ENCODE assay signal across 12 cellular contexts in the genomic region with DNA sequence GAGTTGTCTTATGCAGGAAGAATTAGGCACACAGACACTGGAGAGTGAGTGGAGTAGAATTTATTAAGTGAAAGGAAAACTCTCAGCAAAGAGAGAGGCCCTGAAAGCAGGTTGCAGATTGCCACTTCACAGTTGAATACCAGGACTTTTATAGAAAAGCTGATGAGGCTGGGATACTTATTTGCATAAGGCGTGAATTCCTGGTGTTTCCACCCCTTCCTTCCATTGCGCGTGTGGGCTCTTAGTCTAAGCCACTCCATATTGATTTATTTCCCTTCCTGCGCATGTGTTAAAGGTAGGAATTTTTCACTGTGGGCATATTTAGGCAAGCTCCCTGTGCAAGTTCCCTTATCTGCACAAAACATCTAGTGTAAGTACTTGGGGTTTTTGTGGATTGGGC. TPM values are rescaled to one million over a fixed set of nuclear protein-coding genes. Genes with fewer than 3 reads are reported as not detected.
DNase-seq lines count a peak whose midpoint lies in the region; ATAC-seq and TF ChIP-seq lines count a peak whose summit lies in the region.
"Not testable (repeated sequence)": the region's sequence is repeated elsewhere in the genome, so short reads cannot be mapped to it uniquely, and the experiment has no call there.
"Had no signal": no experiment of that assay in that cellular context is flagged by ENCODE, and none has a peak within 500 bp of the region (broad histone marks: within the 10 kb centered on the region; RNA-seq: fewer than 3 reads in every experiment).

No MANE protein-coding gene starts in this region.

- intact Hi-C loops in colonic mucosa (cut with DNase I); left colon (cut with DNase I, micrococcal nuclease); right lobe of liver (cut with DNase I); upper lobe of right lung (cut with DNase I): not testable (repeated sequence)

- peak overlapping the region in 1 of 2 donors; percentile 23 for H3K9ac ChIP-seq in colonic mucosa (ENCODE audit: low read depth in 2 of 2, low read length in 2 of 2)
- not testable (repeated sequence) for H3K9ac ChIP-seq in mucosa of rectum (ENCODE audit: low read depth in 1 of 2, low read length in 2 of 2)

- TF ChIP-seq POLR2A in right lobe of liver (IDR thresholded peaks at IDR 0.05): peak; percentile 97

- peak; percentile 52 for ATAC-seq in left colon
- peak; percentile 51 to 76 (median 63) for ATAC-seq in right lobe of liver
- peak; percentile 70 for ATAC-seq in upper lobe of right lung

- not testable (repeated sequence) for H3K4me1 ChIP-seq in colonic mucosa, upper lobe of right lung
- H3K4me1 ChIP-seq in right lobe of liver (peaks cover 0 to 29% (median 10%) of the 10 kb centered on the region in 4 donors), mucosa of rectum (ENCODE audit: control insufficient read depth in 2 of 2, insufficient read depth in 2 of 2, low read length in 2 of 2) (peaks cover 13 to 27% of the 10 kb centered on the region in 2 donors)

- H3K27ac ChIP-seq in colonic mucosa (peak overlapping the region; percentile 63), right lobe of liver (peak overlapping the region; percentile 62 to 96 (median 90)), mucosa of rectum (ENCODE audit: low read depth in 2 of 2, low read length in 2 of 2) (peak overlapping the region; percentile 25 to 28)
- not testable (repeated sequence) for H3K27ac ChIP-seq in upper lobe of right lung

- H3K36me3 ChIP-seq in colonic mucosa; right lobe of liver; mucosa of rectum (ENCODE audit: control insufficient read depth in 2 of 2, insufficient read depth in 2 of 2, low read length in 2 of 2); upper lobe of right lung: not testable (repeated sequence)

- H3K4me3 ChIP-seq in colonic mucosa; mucosa of rectum (ENCODE audit: low read length in 2 of 2); upper lobe of right lung: not testable (repeated sequence)
- peak overlapping the region in 2 of 3 donors; percentile 56 to 59 for H3K4me3 ChIP-seq in right lobe of liver

- not testable (repeated sequence) for H3K27me3 ChIP-seq in colonic mucosa; right lobe of liver; mucosa of rectum (ENCODE audit: control insufficient read depth in 2 of 2, insufficient read depth in 2 of 2, low read length in 2 of 2); upper lobe of right lung

- DNase-seq in HT-29 (ENCODE audit: low spot score) (peak; percentile 16), NCI-H345 (lab: John Stamatoyannopoulos, UW) (peak; percentile 21), colonic mucosa (peak; percentile 38), right lobe of liver (peak; percentile 54 to 87 (median 76)), retina (peak; percentile 9)
- not testable (repeated sequence) for DNase-seq in left colon, upper lobe of right lung

- H3K9me3 ChIP-seq in colonic mucosa; right lobe of liver; mucosa of rectum (ENCODE audit: control insufficient read depth in 2 of 2, low read length in 2 of 2); upper lobe of right lung: not testable (repeated sequence)

- 22% methylated on average over 3 of the region's 4 CpGs for WGBS in right lobe of liver (ENCODE audit: insufficient coverage, low coverage, low lambda C conversion rate, missing lambda C conversion rate)

- not testable (repeated sequence) for TF ChIP-seq CTCF in colonic mucosa (IDR thresholded peaks at IDR 0.05); right lobe of liver (IDR thresholded peaks at IDR 0.05); upper lobe of right lung (IDR thresholded peaks at IDR 0.05)

RNA-seq across cellular contexts. Expression of a gene that starts 0.9 kb away (rescaled TPM):
- 0.10 and 0.29 TPM in 2 replicates for total RNA-seq in HT-29 (2014; rRNA removed; shearing (Covaris generic))
- 1 to 10 TPM; 5.6 to 6.8 TPM for total RNA-seq in colonic mucosa
- total RNA-seq in left colon: 10 to 100 TPM in 1 of 2 donors, 1 to 10 TPM in 1; 4.9 to 24.3 TPM
- total RNA-seq in right lobe of liver: 100 to 1,000 TPM in 2 of 6 experiments, 10 to 100 TPM in 4; 71.0 to 120 (median 93.9) TPM
- 1.1 TPM for total RNA-seq in upper lobe of right lung
- total RNA-seq: B cell; CD8-positive, alpha-beta T cell; Right ventricle myocardium superior; SJSA1 had no signal
